ENCODE assay signal across 11 cellular contexts in genomic region chr3:10023587-10024310, GRCh38. TPM values are rescaled to one million over a fixed set of nuclear protein-coding genes. Genes with fewer than 3 reads are reported as not detected.
DNase-seq lines count a peak whose midpoint lies in the region; ATAC-seq and TF ChIP-seq lines count a peak whose summit lies in the region.
"Had no signal": no experiment of that assay in that cellular context is flagged by ENCODE, and none has a peak within 500 bp of the region (broad histone marks: within the 10 kb centered on the region; RNA-seq: fewer than 3 reads in every experiment).

No MANE protein-coding gene starts in this region.

- H3K36me3 ChIP-seq in ascending aorta = peaks cover 10 to 36% of the 10 kb centered on the region in 2 donors

- no peaks in the 10 kb centered on the region for H3K27me3 ChIP-seq in ascending aorta

- no peaks in the 10 kb centered on the region for H3K9me3 ChIP-seq in ascending aorta

- no peak for TF ChIP-seq CTCF in choroid plexus epithelial cell (conservative IDR thresholded peaks at IDR 0.05; ENCODE audit: low read depth, low read length)
- no peak for TF ChIP-seq CTCF in omental fat pad (IDR thresholded peaks at IDR 0.05)
- TF ChIP-seq CTCF in ascending aorta (IDR thresholded peaks at IDR 0.05) = no peak

- DNase-seq in EH (ENCODE audit: low read depth) = peak; percentile 82
- peak; percentile 95 for DNase-seq in NCI-H226
- DNase-seq in choroid plexus epithelial cell (ENCODE audit: low read depth) = peak; percentile 88
- no peak for DNase-seq in omental fat pad (ENCODE audit: low spot score)
- no peak for DNase-seq in cardiac septum (ENCODE audit: low spot score)
- DNase-seq in SKM-1 (lab: John Stamatoyannopoulos, UW; ENCODE audit: unreplicated experiment) = no peak
- no peak for DNase-seq in ascending aorta (ENCODE audit: low spot score in 2 of 2)
- no peak for DNase-seq in NCI-H526 treated with DMSO at 0.1 percent for 48 hours (lab: John Stamatoyannopoulos, UW)
- DNase-seq: activated effector memory CD4-positive, alpha-beta T cell treated with Interleukin-2 at 50 U/mL for 16 hours; mesendoderm; NCI-H2081 treated with DMSO at 0.1 percent for 48 hours had no signal

- no peak overlapping the region for H3K27ac ChIP-seq in ascending aorta

- H3K4me1 ChIP-seq in ascending aorta = peaks cover 7 to 22% of the 10 kb centered on the region in 2 donors

- intact Hi-C loops in cardiac septum (cut with DNase I) = loop anchor here (10.0 kb wide), 1 partner anchor 201 kb away; no protein-coding TSS in a partner anchor
- intact Hi-C loops in ascending aorta (cut with DNase I) = no loop called here

- ATAC-seq in omental fat pad (ENCODE audit: low FRiP score) = peak; percentile 90

- no peak overlapping the region for H3K4me3 ChIP-seq in choroid plexus epithelial cell (ENCODE audit: low read depth, low read length)
- no peak overlapping the region for H3K4me3 ChIP-seq in ascending aorta

RNA-seq across cellular contexts. Expression of gene FANCD2, which starts 2.5 kb away (rescaled TPM):
- total RNA-seq in omental fat pad (1 to 10 TPM; 1.7 to 3.5 (median 3.3) TPM), cardiac septum (0.48 TPM), ascending aorta (54.6 TPM)

RNA-seq across cellular contexts. Expression of gene EMC3, which starts 37.1 kb away (rescaled TPM):
- 100 to 1,000 TPM in 1 of 4 donors, 10 to 100 TPM in 3; 50.8 to 116 (median 71.5) TPM for total RNA-seq in omental fat pad
- total RNA-seq in cardiac septum = 59.6 TPM
- 12.3 TPM for total RNA-seq in ascending aorta

Comparison
In these comparisons a context has a peak if more than half of its experiments do, and no peak if none do; other contexts are left out.
1. DNase-seq: peak in EH (single experiment), NCI-H226 (single experiment) and choroid plexus epithelial cell (single experiment); none in omental fat pad (single experiment), cardiac septum (single experiment), SKM-1 (single experiment), ascending aorta (0 of 2) and NCI-H526 treated with DMSO at 0.1 percent for 48 hours (single experiment).
2. RNA of gene FANCD2, which starts 2.5 kb away (total RNA-seq): 54.6 TPM in ascending aorta (single experiment); 1.7 to 3.5 TPM in omental fat pad and 0.48 TPM in cardiac septum (single experiment); every median in the first group is over 10 times any median in the second.